Comparison of ENCODE assay signal across 8 cellular contexts in the genomic region with DNA sequence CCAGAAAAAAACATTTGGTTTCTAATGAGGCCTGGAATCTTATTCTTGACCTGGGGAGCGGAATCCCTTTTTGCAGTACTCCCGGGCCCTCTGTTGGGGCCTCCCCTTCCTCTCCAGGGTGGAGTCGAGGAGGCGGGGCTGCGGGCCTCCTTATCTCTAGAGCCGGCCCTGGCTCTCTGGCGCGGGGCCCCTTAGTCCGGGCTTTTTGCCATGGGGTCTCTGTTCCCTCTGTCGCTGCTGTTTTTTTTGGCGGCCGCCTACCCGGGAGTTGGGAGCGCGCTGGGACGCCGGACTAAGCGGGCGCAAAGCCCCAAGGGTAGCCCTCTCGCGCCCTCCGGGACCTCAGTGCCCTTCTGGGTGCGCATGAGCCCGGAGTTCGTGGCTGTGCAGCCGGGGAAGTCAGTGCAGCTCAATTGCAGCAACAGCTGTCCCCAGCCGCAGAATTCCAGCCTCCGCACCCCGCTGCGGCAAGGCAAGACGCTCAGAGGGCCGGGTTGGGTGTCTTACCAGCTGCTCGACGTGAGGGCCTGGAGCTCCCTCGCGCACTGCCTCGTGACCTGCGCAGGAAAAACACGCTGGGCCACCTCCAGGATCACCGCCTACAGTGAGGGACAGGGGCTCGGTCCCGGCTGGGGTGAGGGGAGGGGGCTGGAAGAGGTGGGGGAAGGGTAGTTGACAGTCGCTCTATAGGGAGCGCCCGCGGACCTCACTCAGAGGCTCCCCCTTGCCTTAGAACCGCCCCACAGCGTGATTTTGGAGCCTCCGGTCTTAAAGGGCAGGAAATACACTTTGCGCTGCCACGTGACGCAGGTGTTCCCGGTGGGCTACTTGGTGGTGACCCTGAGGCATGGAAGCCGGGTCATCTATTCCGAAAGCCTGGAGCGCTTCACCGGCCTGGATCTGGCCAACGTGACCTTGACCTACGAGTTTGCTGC. TPM values are rescaled to one million over a fixed set of nuclear protein-coding genes. Genes with fewer than 3 reads are reported as not detected.
DNase-seq lines count a peak whose midpoint lies in the region; ATAC-seq and TF ChIP-seq lines count a peak whose summit lies in the region.

A gene with protein sequence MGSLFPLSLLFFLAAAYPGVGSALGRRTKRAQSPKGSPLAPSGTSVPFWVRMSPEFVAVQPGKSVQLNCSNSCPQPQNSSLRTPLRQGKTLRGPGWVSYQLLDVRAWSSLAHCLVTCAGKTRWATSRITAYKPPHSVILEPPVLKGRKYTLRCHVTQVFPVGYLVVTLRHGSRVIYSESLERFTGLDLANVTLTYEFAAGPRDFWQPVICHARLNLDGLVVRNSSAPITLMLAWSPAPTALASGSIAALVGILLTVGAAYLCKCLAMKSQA (plus strand): TSS at position 153 of the 935 bp plus-strand sequence. CDS start 58 bp downstream, at position 211.

- DNase-seq in activated CD4-positive, alpha-beta T cell treated with anti-CD3 and anti-CD28 coated beads for 4 hours = peak; percentile 25 to 38
- no peak for DNase-seq in activated CD4-positive, alpha-beta T cell treated with anti-CD3 and anti-CD28 coated beads, Interleukin-2, amount 50 U/mL, for 1 hour
- DNase-seq in WTC11 (ENCODE audit: low spot score) (peak; percentile 71), heart right ventricle (peak; percentile 89 to 90)
- peak; percentile 36 to 58 for DNase-seq in stimulated activated CD4-positive, alpha-beta T cell treated with anti-CD3 and anti-CD28 coated beads, Interleukin-2, amount 100 ng/mL, for 24 hours

- ATAC-seq in WTC11 = peak; percentile 43
- ATAC-seq in heart right ventricle = peak; percentile 71 to 91 (median 82)
- ATAC-seq in GM19397 (IDR thresholded peaks at IDR 0.05; ENCODE audit: unreplicated experiment) = no peak
- ATAC-seq in GM21529 (IDR thresholded peaks at IDR 0.05; ENCODE audit: unreplicated experiment) = no peak
- ATAC-seq in GM19395 (IDR thresholded peaks at IDR 0.05; ENCODE audit: unreplicated experiment) = no peak

- peak within 1 kb of the TSS; percentile 68 for H3K4me3 Mint-ChIP-seq in WTC11

- no peak within 1 kb of the TSS for H3K27ac Mint-ChIP-seq in WTC11

- H3K36me3 ChIP-seq in heart right ventricle = peaks cover 0 to 42% (median 20%) of the 10 kb centered on the region in 9 donors

- H3K27me3 Mint-ChIP-seq in WTC11 (ENCODE audit: low read depth) = peaks cover 63% of the 10 kb centered on the region

- peaks cover 3 to 53% (median 50%) of the 10 kb centered on the region in 7 donors for H3K27me3 ChIP-seq in heart right ventricle

- peaks cover 29% of the 10 kb centered on the region for H3K4me1 Mint-ChIP-seq in WTC11

- H3K4me3 ChIP-seq in heart right ventricle = peak within 1 kb of the TSS in 9 of 10 donors; percentile 2 to 54 (median 28)

- 2% methylated on average over 56 to 59 of the region's 59 CpGs for WGBS in heart right ventricle, 2 donors

- TF ChIP-seq CTCF in WTC11 (IDR thresholded peaks at IDR 0.05) (no peak), heart right ventricle (IDR thresholded peaks at IDR 0.05) (no peak)

- H3K36me3 Mint-ChIP-seq in WTC11 = no peaks in the 10 kb centered on the region; the same call in 1 of the 2 replicates

- POLR2A ChIA-PET in WTC11 (lab: Charles Lee) = interaction anchor here (0.8 to 1.3 kb wide), 2 partner anchors 16 to 20 kb away, joined by 3 to 6 read pairs; a partner anchor contains a TSS

- CTCF ChIA-PET in WTC11 (lab: Charles Lee) = interaction anchor here (0.5 to 9.0 kb wide), 13 partner anchors 8 to 156 kb away, joined by 3 to 180 read pairs (median 4); a partner anchor contains a TSS

- peak within 1 kb of the TSS; percentile 2 to 80 (median 50) for H3K27ac ChIP-seq in heart right ventricle

- intact Hi-C loops in heart right ventricle (cut with DNase I) = loop anchor here in 2 of 10 donors (2.0 to 5.0 kb wide), 3 partner anchors 28 to 45 kb away; a partner anchor contains a TSS

- H3K4me1 ChIP-seq in heart right ventricle = peaks cover 23 to 75% (median 67%) of the 10 kb centered on the region in 9 donors

- no peaks in the 10 kb centered on the region for H3K9me3 Mint-ChIP-seq in WTC11

- no peaks in the 10 kb centered on the region for H3K9me3 ChIP-seq in heart right ventricle

TF ChIP-seq in WTC11, 78 proteins besides CTCF, POLR2A, EP300 and RAD21 (continues in another document):
- TF ChIP-seq MYBL2 (CRISPR knock-in tag; IDR thresholded peaks at IDR 0.05) (peak; percentile 79; the same call in 1 of the 2 replicates), ELF4 (CRISPR knock-in tag; IDR thresholded peaks at IDR 0.05; ENCODE audit: low read depth) (no peak), GTF2I (CRISPR knock-in tag; conservative IDR thresholded peaks at IDR 0.05) (0 out of 2 replicates have a peak, but pooled peaks have one; percentile 28), ZNF121 (CRISPR knock-in tag; IDR thresholded peaks at IDR 0.05) (no peak), CREM (CRISPR knock-in tag; IDR thresholded peaks at IDR 0.05) (0 out of 2 replicates have a peak, but pooled peaks have one; percentile 39), ESRRA (CRISPR knock-in tag; IDR thresholded peaks at IDR 0.05; ENCODE audit: borderline replicate concordance) (peak; percentile 30; the same call in 1 of the 2 replicates), FOXK1 (CRISPR knock-in tag; IDR thresholded peaks at IDR 0.05) (peak; percentile 55; the same call in 1 of the 2 replicates), FOXP1 (CRISPR knock-in tag; IDR thresholded peaks at IDR 0.05; ENCODE audit: borderline replicate concordance) (peak; percentile 74; the same call in 1 of the 2 replicates)
- TF ChIP-seq, protein P1, sequence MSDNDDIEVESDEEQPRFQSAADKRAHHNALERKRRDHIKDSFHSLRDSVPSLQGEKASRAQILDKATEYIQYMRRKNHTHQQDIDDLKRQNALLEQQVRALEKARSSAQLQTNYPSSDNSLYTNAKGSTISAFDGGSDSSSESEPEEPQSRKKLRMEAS (CRISPR knock-in tag; IDR thresholded peaks at IDR 0.05) = peak; percentile 60; the same call in 1 of the 2 replicates
- TF ChIP-seq, protein P2, sequence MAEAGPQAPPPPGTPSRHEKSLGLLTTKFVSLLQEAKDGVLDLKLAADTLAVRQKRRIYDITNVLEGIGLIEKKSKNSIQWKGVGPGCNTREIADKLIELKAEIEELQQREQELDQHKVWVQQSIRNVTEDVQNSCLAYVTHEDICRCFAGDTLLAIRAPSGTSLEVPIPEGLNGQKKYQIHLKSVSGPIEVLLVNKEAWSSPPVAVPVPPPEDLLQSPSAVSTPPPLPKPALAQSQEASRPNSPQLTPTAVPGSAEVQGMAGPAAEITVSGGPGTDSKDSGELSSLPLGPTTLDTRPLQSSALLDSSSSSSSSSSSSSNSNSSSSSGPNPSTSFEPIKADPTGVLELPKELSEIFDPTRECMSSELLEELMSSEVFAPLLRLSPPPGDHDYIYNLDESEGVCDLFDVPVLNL (CRISPR knock-in tag; IDR thresholded peaks at IDR 0.05; ENCODE audit: borderline replicate concordance, low read depth) = no peak
- TF ChIP-seq, protein P3, sequence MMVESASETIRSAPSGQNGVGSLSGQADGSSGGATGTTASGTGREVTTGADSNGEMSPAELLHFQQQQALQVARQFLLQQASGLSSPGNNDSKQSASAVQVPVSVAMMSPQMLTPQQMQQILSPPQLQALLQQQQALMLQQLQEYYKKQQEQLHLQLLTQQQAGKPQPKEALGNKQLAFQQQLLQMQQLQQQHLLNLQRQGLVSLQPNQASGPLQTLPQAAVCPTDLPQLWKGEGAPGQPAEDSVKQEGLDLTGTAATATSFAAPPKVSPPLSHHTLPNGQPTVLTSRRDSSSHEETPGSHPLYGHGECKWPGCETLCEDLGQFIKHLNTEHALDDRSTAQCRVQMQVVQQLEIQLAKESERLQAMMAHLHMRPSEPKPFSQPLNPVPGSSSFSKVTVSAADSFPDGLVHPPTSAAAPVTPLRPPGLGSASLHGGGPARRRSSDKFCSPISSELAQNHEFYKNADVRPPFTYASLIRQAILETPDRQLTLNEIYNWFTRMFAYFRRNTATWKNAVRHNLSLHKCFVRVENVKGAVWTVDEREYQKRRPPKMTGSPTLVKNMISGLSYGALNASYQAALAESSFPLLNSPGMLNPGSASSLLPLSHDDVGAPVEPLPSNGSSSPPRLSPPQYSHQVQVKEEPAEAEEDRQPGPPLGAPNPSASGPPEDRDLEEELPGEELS (CRISPR knock-in tag; IDR thresholded peaks at IDR 0.05) = 0 out of 2 replicates have a peak, but pooled peaks have one; percentile 35
- TF ChIP-seq, protein P4, sequence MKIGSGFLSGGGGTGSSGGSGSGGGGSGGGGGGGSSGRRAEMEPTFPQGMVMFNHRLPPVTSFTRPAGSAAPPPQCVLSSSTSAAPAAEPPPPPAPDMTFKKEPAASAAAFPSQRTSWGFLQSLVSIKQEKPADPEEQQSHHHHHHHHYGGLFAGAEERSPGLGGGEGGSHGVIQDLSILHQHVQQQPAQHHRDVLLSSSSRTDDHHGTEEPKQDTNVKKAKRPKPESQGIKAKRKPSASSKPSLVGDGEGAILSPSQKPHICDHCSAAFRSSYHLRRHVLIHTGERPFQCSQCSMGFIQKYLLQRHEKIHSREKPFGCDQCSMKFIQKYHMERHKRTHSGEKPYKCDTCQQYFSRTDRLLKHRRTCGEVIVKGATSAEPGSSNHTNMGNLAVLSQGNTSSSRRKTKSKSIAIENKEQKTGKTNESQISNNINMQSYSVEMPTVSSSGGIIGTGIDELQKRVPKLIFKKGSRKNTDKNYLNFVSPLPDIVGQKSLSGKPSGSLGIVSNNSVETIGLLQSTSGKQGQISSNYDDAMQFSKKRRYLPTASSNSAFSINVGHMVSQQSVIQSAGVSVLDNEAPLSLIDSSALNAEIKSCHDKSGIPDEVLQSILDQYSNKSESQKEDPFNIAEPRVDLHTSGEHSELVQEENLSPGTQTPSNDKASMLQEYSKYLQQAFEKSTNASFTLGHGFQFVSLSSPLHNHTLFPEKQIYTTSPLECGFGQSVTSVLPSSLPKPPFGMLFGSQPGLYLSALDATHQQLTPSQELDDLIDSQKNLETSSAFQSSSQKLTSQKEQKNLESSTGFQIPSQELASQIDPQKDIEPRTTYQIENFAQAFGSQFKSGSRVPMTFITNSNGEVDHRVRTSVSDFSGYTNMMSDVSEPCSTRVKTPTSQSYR (CRISPR knock-in tag; IDR thresholded peaks at IDR 0.05) = no peak

RNA-seq across cellular contexts. Expression of the gene that starts here (rescaled TPM):
- 2.0 to 3.7 TPM (median 3.1 TPM) in 3 replicates for total RNA-seq in WTC11 (2021)
- total RNA-seq in heart right ventricle = under 1 TPM in 9 of 10 donors, not detected in 1; 0.17 to 0.83 (median 0.48) TPM
- polyA plus RNA-seq in heart right ventricle = under 1 TPM; 0.59 to 0.73 TPM

Comparison
In these comparisons a context has a peak if more than half of its experiments do, and no peak if none do; other contexts are left out.
1. Peak in DNase-seq, ATAC-seq, H3K4me3 ChIP-seq and H3K27ac ChIP-seq in heart right ventricle; RNA of the gene not detected or under 1 TPM.